Comparison of ENCODE assay signal across 1 cellular context in the genomic region with DNA sequence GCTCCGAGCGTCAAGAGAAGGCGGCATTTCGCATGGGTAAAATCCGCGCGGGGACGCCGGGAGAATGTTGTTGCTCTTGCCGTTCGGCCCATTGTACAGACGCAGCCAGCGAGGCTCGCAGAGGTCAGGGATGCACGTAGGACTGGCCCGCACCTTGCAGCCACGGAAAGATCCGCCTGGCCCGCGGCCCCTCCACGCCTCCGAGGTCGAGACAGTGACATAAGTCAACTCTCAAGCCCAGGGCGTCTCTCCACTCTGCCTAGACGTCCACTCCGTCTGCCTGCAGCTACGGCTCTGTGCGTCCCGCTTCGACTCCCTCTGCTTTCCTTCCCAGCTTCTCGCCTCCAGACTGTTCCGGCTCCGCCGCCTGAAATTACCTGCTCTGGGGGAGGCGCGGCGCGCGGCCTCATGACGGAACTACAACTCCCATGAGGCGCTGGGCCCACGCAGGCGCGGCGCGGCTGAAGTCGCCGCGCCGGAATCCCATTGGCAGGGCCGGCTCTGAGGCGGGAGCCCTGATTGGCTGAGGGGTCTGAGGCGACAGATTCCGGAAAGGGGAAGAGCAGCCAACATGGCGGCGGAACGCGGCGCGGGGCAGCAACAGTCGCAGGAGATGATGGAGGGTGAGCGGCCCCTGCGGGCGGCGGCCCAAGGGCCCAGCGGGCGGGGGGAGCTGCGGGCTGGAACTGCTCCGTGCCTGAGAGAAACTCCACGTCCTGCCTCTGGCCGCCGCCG.
TF ChIP-seq lines count a peak whose summit lies in the region.

Gene PPP1R7, plus strand, starts transcription at position 543 of the 735 bp plus-strand sequence. Its CDS starts 29 bp downstream, at position 572.

TF ChIP-seq in A549, 52 proteins besides CTCF, POLR2A, EP300 and RAD21 (continued from another document):
- TF ChIP-seq USF2 (IDR thresholded peaks at IDR 0.05) (no peak), JUN (IDR thresholded peaks at IDR 0.05) (peak in 1 of 2 experiments; percentile 70; a peak in 3 of 5 replicates), KDM5A (IDR thresholded peaks at IDR 0.05) (peak; percentile 94), EHMT2 (IDR thresholded peaks at IDR 0.05; ENCODE audit: low read depth) (no peak), POLR2AphosphoS2 (conservative IDR thresholded peaks at IDR 0.05; ENCODE audit: low read length) (no peak), JUNB (IDR thresholded peaks at IDR 0.05) (no peak), REST (IDR thresholded peaks at IDR 0.05) (no peak), ZNF302 (CRISPR knock-in tag; IDR thresholded peaks at IDR 0.05) (no peak), HOXB13 (CRISPR knock-in tag; IDR thresholded peaks at IDR 0.05; ENCODE audit: low read depth) (no peak), HEYL (CRISPR knock-in tag; IDR thresholded peaks at IDR 0.05) (no peak), HOXA7 (CRISPR knock-in tag; IDR thresholded peaks at IDR 0.05) (no peak), EHF (CRISPR knock-in tag; IDR thresholded peaks at IDR 0.05) (no peak), CHD4 (IDR thresholded peaks at IDR 0.05; ENCODE audit: borderline replicate concordance) (no peak)
- TF ChIP-seq, protein P1, sequence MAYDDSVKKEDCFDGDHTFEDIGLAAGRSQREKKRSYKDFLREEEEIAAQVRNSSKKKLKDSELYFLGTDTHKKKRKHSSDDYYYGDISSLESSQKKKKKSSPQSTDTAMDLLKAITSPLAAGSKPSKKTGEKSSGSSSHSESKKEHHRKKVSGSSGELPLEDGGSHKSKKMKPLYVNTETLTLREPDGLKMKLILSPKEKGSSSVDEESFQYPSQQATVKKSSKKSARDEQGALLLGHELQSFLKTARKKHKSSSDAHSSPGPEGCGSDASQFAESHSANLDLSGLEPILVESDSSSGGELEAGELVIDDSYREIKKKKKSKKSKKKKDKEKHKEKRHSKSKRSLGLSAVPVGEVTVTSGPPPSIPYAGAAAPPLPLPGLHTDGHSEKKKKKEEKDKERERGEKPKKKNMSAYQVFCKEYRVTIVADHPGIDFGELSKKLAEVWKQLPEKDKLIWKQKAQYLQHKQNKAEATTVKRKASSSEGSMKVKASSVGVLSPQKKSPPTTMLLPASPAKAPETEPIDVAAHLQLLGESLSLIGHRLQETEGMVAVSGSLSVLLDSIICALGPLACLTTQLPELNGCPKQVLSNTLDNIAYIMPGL (CRISPR knock-in tag; IDR thresholded peaks at IDR 0.05; ENCODE audit: borderline replicate concordance): no peak
